17 cellular contexts compared by ENCODE assay signal in genomic region chr9:91489391-91489899, GRCh38.
DNase-seq lines count a peak whose midpoint lies in the region; ATAC-seq lines count a peak whose summit lies in the region.
"Had no signal": no experiment of that assay in that cellular context is flagged by ENCODE, and none has a peak within 500 bp of the region (broad histone marks: within the 10 kb centered on the region; RNA-seq: fewer than 3 reads in every experiment).

No MANE protein-coding gene starts in this region.

- peaks cover 8% of the 10 kb centered on the region for H3K27me3 Mint-ChIP-seq in activated T-cell treated with anti-CD3 and anti-CD28 coated beads, Interleukin-2, amount 50 U/mL, for 4 hours (ENCODE audit: low read depth)
- peaks cover 41% of the 10 kb centered on the region for H3K27me3 Mint-ChIP-seq in activated T-cell treated with anti-CD3 and anti-CD28 coated beads, Interleukin-2, amount 50 U/mL, for 24 hours
- H3K27me3 Mint-ChIP-seq in stimulated activated naive CD8-positive, alpha-beta T cell treated with anti-CD3 and anti-CD28 coated beads, Interleukin-15, amount 100 ng/mL, for 72 hours: peaks cover 48% of the 10 kb centered on the region
- H3K27me3 Mint-ChIP-seq in activated T-helper 1 cell treated with anti-CD3 and anti-CD28 coated beads, Interleukin-12 subunit alpha, Interleukin-12 subunit beta, Interleukin-2, Interleukin-4 antibody, amounts not matched to agents 30 ng/mL and 10 ng/mL and 1 ng/mL, durations not matched to agents 14 hours and 24 hours and 36 hours (ENCODE audit: insufficient read depth): peaks cover 9% of the 10 kb centered on the region

- H3K9me3 Mint-ChIP-seq in activated T-cell treated with anti-CD3 and anti-CD28 coated beads, Interleukin-2, amount 50 U/mL, for 4 hours: no peaks in the 10 kb centered on the region
- H3K9me3 Mint-ChIP-seq in activated T-cell treated with anti-CD3 and anti-CD28 coated beads, Interleukin-2, amount 50 U/mL, for 24 hours: no peaks in the 10 kb centered on the region
- H3K9me3 Mint-ChIP-seq in stimulated activated naive CD8-positive, alpha-beta T cell treated with anti-CD3 and anti-CD28 coated beads, Interleukin-15, amount 100 ng/mL, for 72 hours: peaks cover 3 to 4% of the 10 kb centered on the region in 2 donors
- H3K9me3 Mint-ChIP-seq in activated T-helper 1 cell treated with anti-CD3 and anti-CD28 coated beads, Interleukin-12 subunit alpha, Interleukin-12 subunit beta, Interleukin-2, Interleukin-4 antibody, amounts not matched to agents 30 ng/mL and 10 ng/mL and 1 ng/mL, durations not matched to agents 14 hours and 24 hours and 36 hours: no peaks in the 10 kb centered on the region
- H3K9me3 Mint-ChIP-seq: H9 had no signal

- no peaks in the 10 kb centered on the region for H3K4me1 Mint-ChIP-seq in activated T-cell treated with anti-CD3 and anti-CD28 coated beads, Interleukin-2, amount 50 U/mL, for 4 hours (ENCODE audit: low read depth)
- H3K4me1 Mint-ChIP-seq in activated T-cell treated with anti-CD3 and anti-CD28 coated beads, Interleukin-2, amount 50 U/mL, for 24 hours (ENCODE audit: low read depth): peaks cover 3% of the 10 kb centered on the region
- H3K4me1 Mint-ChIP-seq in stimulated activated naive CD8-positive, alpha-beta T cell treated with anti-CD3 and anti-CD28 coated beads, Interleukin-15, amount 100 ng/mL, for 72 hours: no peaks in the 10 kb centered on the region
- no peaks in the 10 kb centered on the region for H3K4me1 Mint-ChIP-seq in activated T-helper 1 cell treated with anti-CD3 and anti-CD28 coated beads, Interleukin-12 subunit alpha, Interleukin-12 subunit beta, Interleukin-2, Interleukin-4 antibody, amounts not matched to agents 30 ng/mL and 10 ng/mL and 1 ng/mL, durations not matched to agents 14 hours and 24 hours and 36 hours (ENCODE audit: low read depth)
- H3K4me1 Mint-ChIP-seq: B cell had no signal

- no peak for DNase-seq in activated T-cell treated with anti-CD3 and anti-CD28 coated beads, Interleukin-2, amount 50 U/mL, for 4 hours
- DNase-seq in activated T-cell treated with anti-CD3 and anti-CD28 coated beads, Interleukin-2, amount 50 U/mL, for 24 hours: no peak
- DNase-seq in amniotic epithelial cell (ENCODE audit: low read depth): peak; percentile 24
- peak; percentile 68 for DNase-seq in hepatic stellate cell (ENCODE audit: low spot score)
- DNase-seq in stimulated activated naive CD8-positive, alpha-beta T cell treated with anti-CD3 and anti-CD28 coated beads, Interleukin-15, amount 100 ng/mL, for 72 hours: no peak
- DNase-seq in activated T-helper 1 cell treated with anti-CD3 and anti-CD28 coated beads, Interleukin-12 subunit alpha, Interleukin-12 subunit beta, Interleukin-2, Interleukin-4 antibody, amounts not matched to agents 30 ng/mL and 10 ng/mL and 1 ng/mL, durations not matched to agents 14 hours and 24 hours and 36 hours (ENCODE audit: low spot score): no peak
- DNase-seq in ureter (ENCODE audit: low spot score): no peak
- DNase-seq: activated CD8-positive, alpha-beta memory T cell treated with anti-CD3 and anti-CD28 coated beads, Interleukin-2, amount 10 ng/mL, durations not matched to agents 7 days and 5 days; amniotic stem cell; DMS79 treated with DMSO at 0.1 percent for 48 hours; H9; left lung; NCI-H510A; T1000 had no signal

- H3K27ac Mint-ChIP-seq in activated T-cell treated with anti-CD3 and anti-CD28 coated beads, Interleukin-2, amount 50 U/mL, for 24 hours: no peak overlapping the region
- peak overlapping the region in 1 of 2 donors; percentile 43 for H3K27ac Mint-ChIP-seq in stimulated activated naive CD8-positive, alpha-beta T cell treated with anti-CD3 and anti-CD28 coated beads, Interleukin-15, amount 100 ng/mL, for 72 hours
- H3K27ac Mint-ChIP-seq in activated T-helper 1 cell treated with anti-CD3 and anti-CD28 coated beads, Interleukin-12 subunit alpha, Interleukin-12 subunit beta, Interleukin-2, Interleukin-4 antibody, amounts not matched to agents 30 ng/mL and 10 ng/mL and 1 ng/mL, durations not matched to agents 14 hours and 24 hours and 36 hours: no peak overlapping the region
- H3K27ac Mint-ChIP-seq: activated CD8-positive, alpha-beta memory T cell treated with anti-CD3 and anti-CD28 coated beads, Interleukin-2, amount 10 ng/mL, durations not matched to agents 7 days and 5 days; B cell; H9 had no signal

- H3K4me3 Mint-ChIP-seq in activated T-cell treated with anti-CD3 and anti-CD28 coated beads, Interleukin-2, amount 50 U/mL, for 4 hours: no peak overlapping the region
- no peak overlapping the region for H3K4me3 Mint-ChIP-seq in activated T-cell treated with anti-CD3 and anti-CD28 coated beads, Interleukin-2, amount 50 U/mL, for 24 hours
- H3K4me3 Mint-ChIP-seq in stimulated activated naive CD8-positive, alpha-beta T cell treated with anti-CD3 and anti-CD28 coated beads, Interleukin-15, amount 100 ng/mL, for 72 hours: no peak overlapping the region
- no peak overlapping the region for H3K4me3 Mint-ChIP-seq in activated T-helper 1 cell treated with anti-CD3 and anti-CD28 coated beads, Interleukin-12 subunit alpha, Interleukin-12 subunit beta, Interleukin-2, Interleukin-4 antibody, amounts not matched to agents 30 ng/mL and 10 ng/mL and 1 ng/mL, durations not matched to agents 14 hours and 24 hours and 36 hours
- H3K4me3 Mint-ChIP-seq: activated CD8-positive, alpha-beta memory T cell treated with anti-CD3 and anti-CD28 coated beads, Interleukin-2, amount 10 ng/mL, durations not matched to agents 7 days and 5 days; B cell; H9 had no signal

- H3K36me3 Mint-ChIP-seq in activated T-cell treated with anti-CD3 and anti-CD28 coated beads, Interleukin-2, amount 50 U/mL, for 4 hours (ENCODE audit: insufficient read depth): no peaks in the 10 kb centered on the region
- H3K36me3 Mint-ChIP-seq in activated T-cell treated with anti-CD3 and anti-CD28 coated beads, Interleukin-2, amount 50 U/mL, for 24 hours (ENCODE audit: low read depth): no peaks in the 10 kb centered on the region
- H3K36me3 Mint-ChIP-seq in activated T-helper 1 cell treated with anti-CD3 and anti-CD28 coated beads, Interleukin-12 subunit alpha, Interleukin-12 subunit beta, Interleukin-2, Interleukin-4 antibody, amounts not matched to agents 30 ng/mL and 10 ng/mL and 1 ng/mL, durations not matched to agents 14 hours and 24 hours and 36 hours (ENCODE audit: low read depth): no peaks in the 10 kb centered on the region
- H3K36me3 Mint-ChIP-seq: activated CD8-positive, alpha-beta memory T cell treated with anti-CD3 and anti-CD28 coated beads, Interleukin-2, amount 10 ng/mL, durations not matched to agents 7 days and 5 days had no signal

- intact Hi-C loops in activated T-helper 1 cell treated with anti-CD3 and anti-CD28 coated beads, Interleukin-12 subunit alpha, Interleukin-12 subunit beta, Interleukin-2, Interleukin-4 antibody, amounts not matched to agents 30 ng/mL and 10 ng/mL and 1 ng/mL, durations not matched to agents 14 hours and 24 hours and 36 hours (cut with micrococcal nuclease): no loop called here

- ATAC-seq in activated T-cell treated with anti-CD3 and anti-CD28 coated beads, Interleukin-2, amount 50 U/mL, for 4 hours: peak; percentile 43 to 55
- ATAC-seq in stimulated activated naive CD8-positive, alpha-beta T cell treated with anti-CD3 and anti-CD28 coated beads, Interleukin-15, amount 100 ng/mL, for 72 hours: peak; percentile 63
- ATAC-seq in GM19463 (IDR thresholded peaks at IDR 0.05; ENCODE audit: unreplicated experiment): no peak
- ATAC-seq: activated CD8-positive, alpha-beta memory T cell treated with anti-CD3 and anti-CD28 coated beads, Interleukin-2, amount 10 ng/mL, durations not matched to agents 7 days and 5 days; left lung; Panc1 had no signal

Comparison
In these comparisons a context has a peak if more than half of its experiments do, and no peak if none do; other contexts are left out.
1. DNase-seq: peak in amniotic epithelial cell (single experiment) and hepatic stellate cell (single experiment); none in activated T-cell treated with anti-CD3 and anti-CD28 coated beads, Interleukin-2, amount 50 U/mL, for 4 hours (single experiment), activated T-cell treated with anti-CD3 and anti-CD28 coated beads, Interleukin-2, amount 50 U/mL, for 24 hours (single experiment), stimulated activated naive CD8-positive, alpha-beta T cell treated with anti-CD3 and anti-CD28 coated beads, Interleukin-15, amount 100 ng/mL, for 72 hours (0 of 2), activated T-helper 1 cell treated with anti-CD3 and anti-CD28 coated beads, Interleukin-12 subunit alpha, Interleukin-12 subunit beta, Interleukin-2, Interleukin-4 antibody, amounts not matched to agents 30 ng/mL and 10 ng/mL and 1 ng/mL, durations not matched to agents 14 hours and 24 hours and 36 hours (single experiment) and ureter (single experiment).